In genomic region chrX:71214152-71214551, GRCh38 we compare ENCODE assay signal across 2 cellular contexts.
TF ChIP-seq lines count a peak whose summit lies in the region.

No MANE protein-coding gene starts in this region.

TF ChIP-seq in HepG2, 621 proteins besides CTCF, POLR2A, EP300 and RAD21 (continues in another document):
- TF ChIP-seq RFXANK (CRISPR knock-in tag; IDR thresholded peaks at IDR 0.05) = no peak
- TF ChIP-seq ZNF782 (CRISPR knock-in tag; IDR thresholded peaks at IDR 0.05; ENCODE audit: borderline replicate concordance) = no peak
- no peak for TF ChIP-seq MIER3 (CRISPR knock-in tag; IDR thresholded peaks at IDR 0.05; ENCODE audit: borderline replicate concordance)
- no peak for TF ChIP-seq ZNF275 (CRISPR knock-in tag; IDR thresholded peaks at IDR 0.05; ENCODE audit: borderline replicate concordance)
- TF ChIP-seq DR1 (CRISPR knock-in tag; IDR thresholded peaks at IDR 0.05) = no peak
- TF ChIP-seq SSRP1 (CRISPR knock-in tag; IDR thresholded peaks at IDR 0.05) = no peak
- no peak for TF ChIP-seq ZNF382 (CRISPR knock-in tag; IDR thresholded peaks at IDR 0.05; ENCODE audit: borderline replicate concordance)
- no peak for TF ChIP-seq PHF20 (CRISPR knock-in tag; IDR thresholded peaks at IDR 0.05)
- no peak for TF ChIP-seq ZNF550 (CRISPR knock-in tag; IDR thresholded peaks at IDR 0.05; ENCODE audit: borderline replicate concordance)
- no peak for TF ChIP-seq ZFP36 (IDR thresholded peaks at IDR 0.05; ENCODE audit: borderline replicate concordance, low read depth, low read length, partially characterized antibody)
- TF ChIP-seq TFDP1 (CRISPR knock-in tag; IDR thresholded peaks at IDR 0.05; ENCODE audit: borderline replicate concordance) = no peak
- TF ChIP-seq ZNF674 (CRISPR knock-in tag; IDR thresholded peaks at IDR 0.05; ENCODE audit: low read depth) = no peak
- no peak for TF ChIP-seq GMEB2 (CRISPR knock-in tag; IDR thresholded peaks at IDR 0.05; ENCODE audit: low read depth)
- no peak for TF ChIP-seq ZNF556 (CRISPR knock-in tag; IDR thresholded peaks at IDR 0.05; ENCODE audit: borderline replicate concordance)
- TF ChIP-seq NFYB (CRISPR knock-in tag; IDR thresholded peaks at IDR 0.05) = no peak
- TF ChIP-seq ISX (CRISPR knock-in tag; conservative IDR thresholded peaks at IDR 0.05) = no peak
- TF ChIP-seq ZNF335 (CRISPR knock-in tag; IDR thresholded peaks at IDR 0.05) = no peak
- TF ChIP-seq PRMT3 (CRISPR knock-in tag; IDR thresholded peaks at IDR 0.05; ENCODE audit: borderline replicate concordance, low read depth) = no peak
- no peak for TF ChIP-seq NR2C2 (CRISPR knock-in tag; IDR thresholded peaks at IDR 0.05; ENCODE audit: borderline replicate concordance)
- TF ChIP-seq HNF1A (IDR thresholded peaks at IDR 0.05; ENCODE audit: low read depth) = peak; percentile 74
- 0 out of 2 replicates have a peak, but pooled peaks have one; percentile 19 for TF ChIP-seq HNF1A (CRISPR knock-in tag; IDR thresholded peaks at IDR 0.05; ENCODE audit: borderline replicate concordance)
- TF ChIP-seq NFIC (IDR thresholded peaks at IDR 0.05; ENCODE audit: low read length) = no peak
- TF ChIP-seq GMEB1 (CRISPR knock-in tag; IDR thresholded peaks at IDR 0.05; ENCODE audit: borderline replicate concordance) = no peak

TF ChIP-seq in GM23338, 12 proteins besides CTCF, POLR2A, EP300 and RAD21:
- TF ChIP-seq JUNB (IDR thresholded peaks at IDR 0.05; ENCODE audit: unreplicated experiment) (no peak), ZNF331 (CRISPR knock-in tag; IDR thresholded peaks at IDR 0.05; ENCODE audit: low read depth) (no peak), POLR2AphosphoS5 (IDR thresholded peaks at IDR 0.05; ENCODE audit: low read depth) (no peak), ZNF114 (CRISPR knock-in tag; IDR thresholded peaks at IDR 0.05) (no peak), CREB1 (CRISPR knock-in tag; IDR thresholded peaks at IDR 0.05; ENCODE audit: low read depth) (no peak), REST (IDR thresholded peaks at IDR 0.05; ENCODE audit: unreplicated experiment) (no peak)
